Comparison of ENCODE assay signal across 12 cellular contexts in genomic region chr18:9642799-9643445, GRCh38. TPM values are rescaled to one million over a fixed set of nuclear protein-coding genes. Genes with fewer than 3 reads are reported as not detected.
DNase-seq lines count a peak whose midpoint lies in the region; ATAC-seq, FAIRE-seq and TF ChIP-seq lines count a peak whose summit lies in the region.
"Had no signal": no experiment of that assay in that cellular context is flagged by ENCODE, and none has a peak within 500 bp of the region (broad histone marks: within the 10 kb centered on the region; RNA-seq: fewer than 3 reads in every experiment).

No MANE protein-coding gene starts in this region.

- H3K27me3 Mint-ChIP-seq in Caco-2 (ENCODE audit: insufficient read depth, unreplicated experiment): no peaks in the 10 kb centered on the region

- H3K4me1 Mint-ChIP-seq in Caco-2 (ENCODE audit: low read depth, unreplicated experiment): peaks cover 8% of the 10 kb centered on the region
- H3K4me1 Mint-ChIP-seq: activated B cell treated with CpG ODN at 0.5 μM for 24 hours had no signal

- no peak for FAIRE-seq in endothelial cell of umbilical vein (lab: Jason Lieb, UNC)

- peaks cover 32% of the 10 kb centered on the region for H3K4me1 ChIP-seq in Caco-2
- H3K4me1 ChIP-seq in endothelial cell of umbilical vein (ENCODE audit: control insufficient read depth, extremely low read depth, insufficient read depth, low read length): peaks cover 29% of the 10 kb centered on the region
- H3K4me1 ChIP-seq in muscle layer of duodenum (ENCODE audit: control insufficient read depth in 1 of 2, insufficient read depth in 2 of 2, low read length in 2 of 2): peaks cover 0 to 6% of the 10 kb centered on the region in 2 donors

- intact Hi-C loops in Caco-2 (cut with micrococcal nuclease; ENCODE audit: unreplicated experiment) (loop anchor here (1.0 kb wide), 1 partner anchor 30 kb away; no protein-coding TSS in a partner anchor), endothelial cell of umbilical vein (cut with micrococcal nuclease) (loop anchor here (1.0 kb wide), 1 partner anchor 28 kb away; no protein-coding TSS in a partner anchor)

- POLR2A ChIA-PET in Caco-2 (lab: Charles Lee): interaction anchor here (0.6 kb wide), 1 partner anchor 308 kb away, joined by 3 read pairs; the partner anchor contains the start of gene TWSG1
- POLR2A ChIA-PET in endothelial cell of umbilical vein (lab: Charles Lee): no interaction called here

- CTCF ChIA-PET in Caco-2 (lab: Charles Lee) (interaction anchor here (0.6 to 0.8 kb wide), 2 partner anchors 18 to 35 kb away, joined by 3 read pairs; no protein-coding TSS in a partner anchor), endothelial cell of umbilical vein (lab: Charles Lee) (interaction anchor here (0.5 to 1.9 kb wide), 6 partner anchors 9 to 31 kb away, joined by 3 to 11 read pairs (median 4); no protein-coding TSS in a partner anchor)

- BruUV-seq in Caco-2 (replicated peaks; lab: Mats Ljungman, UMichigan) (no TSS peak), endothelial cell of umbilical vein (replicated peaks; lab: Mats Ljungman, UMichigan) (TSS peak; percentile 73)

- TF ChIP-seq POLR2A in endothelial cell of umbilical vein (IDR thresholded peaks at IDR 0.05; ENCODE audit: low read depth, low read length): no peak

- TF ChIP-seq CTCF in Caco-2 (IDR thresholded peaks at IDR 0.05; ENCODE audit: insufficient read depth in 1 of 2, low read depth in 1 of 2, low read length in 1 of 2, severe bottlenecking in 1 of 2, unreplicated experiment in 1 of 2) (no peak), endothelial cell of umbilical vein (IDR thresholded peaks at IDR 0.05; ENCODE audit: extremely low read depth in 1 of 2, insufficient read depth in 1 of 2, low read depth in 1 of 2, low read length in 2 of 2) (no peak)

- H3K9ac ChIP-seq in endothelial cell of umbilical vein (replicated peaks; ENCODE audit: extremely low read depth, insufficient read depth, low read length): peak overlapping the region; percentile 71
- H3K9ac ChIP-seq: BLaER1 treated with 17β-estradiol and CSF1 and Interleukin-3, amounts not matched to agents 10 nM and 100 nM had no signal

- H3K27ac ChIP-seq in endothelial cell of umbilical vein (ENCODE audit: insufficient read depth, low read depth, low read length) (peak overlapping the region; percentile 96), muscle layer of duodenum (ENCODE audit: low read length) (peak overlapping the region; percentile 68)
- H3K27ac ChIP-seq: BLaER1 treated with 17β-estradiol and CSF1 and Interleukin-3, amounts not matched to agents 10 nM and 100 nM had no signal

- ATAC-seq in GM19324 (IDR thresholded peaks at IDR 0.05; ENCODE audit: low FRiP score, unreplicated experiment): no peak
- no peak for ATAC-seq in GM18858 (IDR thresholded peaks at IDR 0.05; ENCODE audit: unreplicated experiment)

- dilution Hi-C loops in endothelial cell of umbilical vein (cut with MboI; ENCODE audit: extremely low pct_ligation_motif_present, low sequenced_read_pairs): no loop called here

- H3K79me2 ChIP-seq in endothelial cell of umbilical vein (ENCODE audit: control insufficient read depth, insufficient read depth, low read length): no peaks in the 10 kb centered on the region

- H3K4me3 Mint-ChIP-seq in Caco-2 (ENCODE audit: unreplicated experiment): no peak overlapping the region
- H3K4me3 Mint-ChIP-seq: activated B cell treated with CpG ODN at 0.5 μM for 24 hours; dendritic cell treated with granulocyte-macrophage colony-stimulating factor and Interleukin-4, amounts not matched to agents 40 ng/mL and 50 ng/mL, for 4 days had no signal

- H3K4me2 ChIP-seq in endothelial cell of umbilical vein (ENCODE audit: insufficient read depth, low read length): peak overlapping the region; percentile 51
- H3K4me2 ChIP-seq: BLaER1 treated with 17β-estradiol and CSF1 and Interleukin-3, amounts not matched to agents 10 nM and 100 nM had no signal

- peaks cover 10% of the 10 kb centered on the region for H3K9me3 Mint-ChIP-seq in Caco-2 (ENCODE audit: unreplicated experiment)
- H3K9me3 Mint-ChIP-seq: activated B cell treated with CpG ODN at 0.5 μM for 24 hours; dendritic cell treated with granulocyte-macrophage colony-stimulating factor and Interleukin-4, amounts not matched to agents 40 ng/mL and 50 ng/mL, for 4 days had no signal

- DNase-seq in Caco-2 (peak in 1 of 2 experiments; percentile 20), NCI-H226 (peak; percentile 65), endothelial cell of umbilical vein (ENCODE audit: low read depth, low spot score) (no peak), KG1 (lab: John Stamatoyannopoulos, UW) (no peak), NCI-H2196 (lab: John Stamatoyannopoulos, UW; ENCODE audit: unreplicated experiment) (no peak)
- DNase-seq: activated B cell treated with CpG ODN at 0.5 μM for 24 hours, NCI-H2107 had no signal

- no peaks in the 10 kb centered on the region for H3K9me1 ChIP-seq in endothelial cell of umbilical vein (replicated peaks; ENCODE audit: control insufficient read depth, extremely low read depth, insufficient read depth, low read length)

- H3K9me3 ChIP-seq in Caco-2: no peaks in the 10 kb centered on the region
- no peaks in the 10 kb centered on the region for H3K9me3 ChIP-seq in endothelial cell of umbilical vein (replicated peaks; ENCODE audit: control insufficient read depth, insufficient read depth, low read length)
- H3K9me3 ChIP-seq in muscle layer of duodenum (ENCODE audit: control insufficient read depth in 1 of 2, low read length in 2 of 2): no peaks in the 10 kb centered on the region
- H3K9me3 ChIP-seq: BLaER1 treated with 17β-estradiol and CSF1 and Interleukin-3, amounts not matched to agents 10 nM and 100 nM had no signal

- H4K20me1 ChIP-seq in endothelial cell of umbilical vein (replicated peaks; ENCODE audit: control insufficient read depth, extremely low read depth, insufficient read depth, low read length): no peaks in the 10 kb centered on the region
- H4K20me1 ChIP-seq: BLaER1 treated with 17β-estradiol and CSF1 and Interleukin-3, amounts not matched to agents 10 nM and 100 nM had no signal

- H3K36me3 Mint-ChIP-seq in Caco-2 (ENCODE audit: insufficient read depth, unreplicated experiment): no peaks in the 10 kb centered on the region

- H3K27me3 ChIP-seq in Caco-2 (replicated peaks; ENCODE audit: control insufficient read depth, insufficient read depth, low read length) (no peaks in the 10 kb centered on the region), endothelial cell of umbilical vein (ENCODE audit: control insufficient read depth in 2 of 2, insufficient read depth in 2 of 2, low read length in 2 of 2) (no peaks in the 10 kb centered on the region), muscle layer of duodenum (ENCODE audit: low read depth, low read length) (no peaks in the 10 kb centered on the region)
- H3K27me3 ChIP-seq: BLaER1 treated with 17β-estradiol and CSF1 and Interleukin-3, amounts not matched to agents 10 nM and 100 nM had no signal

- H3K4me3 ChIP-seq in Caco-2 (ENCODE audit: low read depth, low read length) (no peak overlapping the region), endothelial cell of umbilical vein (replicated peaks in 1 of 3; ENCODE audit: insufficient read depth in 1 of 3, low read depth in 1 of 3, low read length in 3 of 3) (no peak overlapping the region), muscle layer of duodenum (ENCODE audit: low read depth in 1 of 2, low read length in 2 of 2) (no peak overlapping the region)
- H3K4me3 ChIP-seq: BLaER1 treated with 17β-estradiol and CSF1 and Interleukin-3, amounts not matched to agents 10 nM and 100 nM had no signal

- peak overlapping the region; percentile 90 for H3K27ac Mint-ChIP-seq in Caco-2 (ENCODE audit: unreplicated experiment)
- H3K27ac Mint-ChIP-seq: activated B cell treated with CpG ODN at 0.5 μM for 24 hours; dendritic cell treated with granulocyte-macrophage colony-stimulating factor and Interleukin-4, amounts not matched to agents 40 ng/mL and 50 ng/mL, for 4 days had no signal

- H2AFZ ChIP-seq in endothelial cell of umbilical vein (ENCODE audit: low read depth, low read length): peak overlapping the region; percentile 51

- H3K36me3 ChIP-seq in Caco-2 (ENCODE audit: control insufficient read depth, insufficient read depth, low read length): no peaks in the 10 kb centered on the region
- H3K36me3 ChIP-seq in endothelial cell of umbilical vein (ENCODE audit: control insufficient read depth in 2 of 2, extremely low read depth in 1 of 2, insufficient read depth in 2 of 2, low read length in 2 of 2): no peaks in the 10 kb centered on the region
- H3K36me3 ChIP-seq in muscle layer of duodenum (ENCODE audit: control insufficient read depth in 1 of 2, insufficient read depth in 2 of 2, low read length in 2 of 2): no peaks in the 10 kb centered on the region
- H3K36me3 ChIP-seq: BLaER1 treated with 17β-estradiol and CSF1 and Interleukin-3, amounts not matched to agents 10 nM and 100 nM had no signal

TF ChIP-seq in endothelial cell of umbilical vein, 7 proteins besides CTCF, POLR2A, EP300 and RAD21:
- TF ChIP-seq MAX (IDR thresholded peaks at IDR 0.05; ENCODE audit: insufficient read depth, insufficient read length) (no peak), POLR2AphosphoS5 (IDR thresholded peaks at IDR 0.05; ENCODE audit: insufficient read depth, low read depth, low read length) (no peak), EZH2 (IDR thresholded peaks at IDR 0.05; ENCODE audit: borderline replicate concordance, low read depth, low read length, severe bottlenecking) (no peak), GATA2 (IDR thresholded peaks at IDR 0.05; ENCODE audit: insufficient read depth, insufficient read length, low read depth, low read length) (no peak), FOS (IDR thresholded peaks at IDR 0.05; ENCODE audit: borderline replicate concordance, insufficient read depth, low read length) (no peak)

RNA-seq across cellular contexts. Expression of gene PPP4R1, which starts 28.6 kb away (rescaled TPM):
- total RNA-seq in Caco-2 (2022): 91.4 and 96.6 TPM in 2 replicates
- total RNA-seq in endothelial cell of umbilical vein: 152 and 168 TPM in 2 replicates
- 121 and 138 TPM in 2 replicates for polyA plus RNA-seq in endothelial cell of umbilical vein
- polyA plus RNA-seq in endothelial cell of umbilical vein (2011; cell fraction: cytosol; rRNA removed): 114 and 133 TPM in 2 replicates
- 274 and 307 TPM in 2 replicates for polyA plus RNA-seq in endothelial cell of umbilical vein (2011; cell fraction: nucleus; rRNA removed)
- polyA plus RNA-seq in endothelial cell of umbilical vein (2012): 89.0 and 107 TPM in 2 replicates
- polyA minus RNA-seq in endothelial cell of umbilical vein: 251 and 272 TPM in 2 replicates
- polyA minus RNA-seq in endothelial cell of umbilical vein (2011; cell fraction: cytosol; rRNA and poly(A)+ RNA removed): 44.9 TPM
- 138 and 202 TPM in 2 replicates for polyA minus RNA-seq in endothelial cell of umbilical vein (2011; cell fraction: nucleus; rRNA and poly(A)+ RNA removed)
